ENCODE assay signal across 25 cellular contexts in genomic region chr9:72933730-72934665, GRCh38. TPM values are rescaled to one million over a fixed set of nuclear protein-coding genes. Genes with fewer than 3 reads are reported as not detected.
A peak's percentile ranks its signal among the peaks of the same experiment; 100 is the strongest.
DNase-seq lines count a peak whose midpoint lies in the region; ATAC-seq and TF ChIP-seq lines count a peak whose summit lies in the region.
"Had no signal": no experiment of that assay in that cellular context is flagged by ENCODE, and none has a peak within 500 bp of the region (broad histone marks: within the 10 kb centered on the region; RNA-seq: fewer than 3 reads in every experiment).

No MANE protein-coding gene starts in this region.

- ATAC-seq in left lobe of liver = peak; percentile 50
- ATAC-seq in GM21825 (IDR thresholded peaks at IDR 0.05; ENCODE audit: unreplicated experiment) = no peak
- no peak for ATAC-seq in GM18520 (IDR thresholded peaks at IDR 0.05; ENCODE audit: unreplicated experiment)
- ATAC-seq: GM23338, PC-3 had no signal

- H3K4me1 ChIP-seq in muscle layer of colon (ENCODE audit: insufficient read depth, low read length) = peaks cover 46% of the 10 kb centered on the region

- H3K27ac ChIP-seq in muscle layer of colon (ENCODE audit: low read depth, low read length) = peak overlapping the region; percentile 7

- DNase-seq in LoVo (ENCODE audit: low spot score) (peak; percentile 70), left lobe of liver (ENCODE audit: low spot score) (no peak), GM10266 (ENCODE audit: extremely low spot score) (no peak)
- no peak for DNase-seq in central memory CD4-positive, alpha-beta T cell
- DNase-seq: CD8-positive, alpha-beta memory T cell; DMS 273 treated with DMSO at 0.1 percent for 48 hours; DMS79; EL; GF-D8; H9; KBM-7; MG63; NCI-H1694; NCI-H2029 treated with DMSO at 0.1 percent for 48 hours; NCI-H446 treated with DMSO at 0.1 percent for 48 hours; NCI-H526; NCI-H82; NK-92 treated with Interleukin-12 subunit alpha and Interleukin-12 subunit beta, amount 100 ng/mL, for 24 hours; PC-3; SK-N-SH had no signal

- no peaks in the 10 kb centered on the region for H3K9me3 ChIP-seq in muscle layer of colon (ENCODE audit: low read length)
- H3K9me3 ChIP-seq: MG63, SK-N-SH had no signal

- peaks cover 22% of the 10 kb centered on the region for H3K36me3 ChIP-seq in muscle layer of colon (ENCODE audit: insufficient read depth, low read length)
- H3K36me3 ChIP-seq: MG63 had no signal

- H3K4me3 ChIP-seq in muscle layer of colon (ENCODE audit: low read depth in 1 of 2, low read length in 2 of 2) = no peak overlapping the region
- H3K4me3 ChIP-seq: GM23338, MG63 had no signal

- no peak overlapping the region for H3K9ac ChIP-seq in muscle layer of colon (ENCODE audit: low read length)
- H3K9ac ChIP-seq: SK-N-SH had no signal

- no peak for TF ChIP-seq CTCF in GM10266 (IDR thresholded peaks at IDR 0.05; ENCODE audit: control insufficient read depth, insufficient read depth, low read depth, missing control alignments)

- no peaks in the 10 kb centered on the region for H3K27me3 ChIP-seq in muscle layer of colon (ENCODE audit: control insufficient read depth in 1 of 2, insufficient read depth in 2 of 2, low read length in 2 of 2)
- H3K27me3 ChIP-seq: MG63 had no signal

RNA-seq across cellular contexts. Expression of gene ALDH1A1, which starts 18.9 kb away (rescaled TPM):
- 527 TPM for total RNA-seq in left lobe of liver
- total RNA-seq: B cell, PC-3 had no signal
